In the genomic region with DNA sequence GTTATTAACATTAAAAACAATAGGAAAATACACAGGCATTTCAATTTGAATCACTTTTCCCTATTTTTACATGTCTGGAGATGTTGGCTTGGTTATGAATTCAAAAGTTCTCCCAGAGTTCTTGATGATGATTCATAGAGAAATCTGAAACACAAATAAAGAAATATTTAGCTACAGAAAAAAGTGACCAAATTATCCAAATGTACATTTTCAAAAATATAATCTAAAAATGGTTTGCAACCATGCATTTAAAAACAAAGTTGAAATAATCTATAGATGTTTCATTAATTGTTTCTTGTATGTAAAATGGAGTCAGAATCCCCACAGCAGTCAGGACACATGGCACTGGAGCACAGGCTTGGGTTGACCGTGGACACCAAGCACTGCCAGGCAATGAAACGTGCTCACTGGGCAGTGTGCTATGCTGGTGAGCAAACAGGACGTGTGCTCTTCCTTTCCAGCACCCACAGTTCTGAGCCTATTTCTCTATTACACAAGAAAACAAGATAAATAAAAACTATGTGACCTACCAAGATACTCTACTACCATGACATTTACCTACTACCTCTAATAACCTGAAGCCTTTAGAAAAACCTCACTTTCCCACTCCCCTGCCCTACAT, we compare ENCODE assay signal across 1 cellular context.
TF ChIP-seq lines count a peak whose summit lies in the region.

No MANE protein-coding gene starts in this region.

TF ChIP-seq in K562, 482 proteins besides CTCF, POLR2A, EP300 and RAD21 (continued from another document):
- no peak for TF ChIP-seq ETV6 (IDR thresholded peaks at IDR 0.05; ENCODE audit: borderline replicate concordance in 1 of 2, low read depth in 2 of 2, low read length in 1 of 2)
- TF ChIP-seq ETV6 (CRISPR knock-in tag; IDR thresholded peaks at IDR 0.05; ENCODE audit: borderline replicate concordance), result no peak
- TF ChIP-seq ELF4 (CRISPR knock-in tag; IDR thresholded peaks at IDR 0.05), result no peak
- TF ChIP-seq, protein P1, sequence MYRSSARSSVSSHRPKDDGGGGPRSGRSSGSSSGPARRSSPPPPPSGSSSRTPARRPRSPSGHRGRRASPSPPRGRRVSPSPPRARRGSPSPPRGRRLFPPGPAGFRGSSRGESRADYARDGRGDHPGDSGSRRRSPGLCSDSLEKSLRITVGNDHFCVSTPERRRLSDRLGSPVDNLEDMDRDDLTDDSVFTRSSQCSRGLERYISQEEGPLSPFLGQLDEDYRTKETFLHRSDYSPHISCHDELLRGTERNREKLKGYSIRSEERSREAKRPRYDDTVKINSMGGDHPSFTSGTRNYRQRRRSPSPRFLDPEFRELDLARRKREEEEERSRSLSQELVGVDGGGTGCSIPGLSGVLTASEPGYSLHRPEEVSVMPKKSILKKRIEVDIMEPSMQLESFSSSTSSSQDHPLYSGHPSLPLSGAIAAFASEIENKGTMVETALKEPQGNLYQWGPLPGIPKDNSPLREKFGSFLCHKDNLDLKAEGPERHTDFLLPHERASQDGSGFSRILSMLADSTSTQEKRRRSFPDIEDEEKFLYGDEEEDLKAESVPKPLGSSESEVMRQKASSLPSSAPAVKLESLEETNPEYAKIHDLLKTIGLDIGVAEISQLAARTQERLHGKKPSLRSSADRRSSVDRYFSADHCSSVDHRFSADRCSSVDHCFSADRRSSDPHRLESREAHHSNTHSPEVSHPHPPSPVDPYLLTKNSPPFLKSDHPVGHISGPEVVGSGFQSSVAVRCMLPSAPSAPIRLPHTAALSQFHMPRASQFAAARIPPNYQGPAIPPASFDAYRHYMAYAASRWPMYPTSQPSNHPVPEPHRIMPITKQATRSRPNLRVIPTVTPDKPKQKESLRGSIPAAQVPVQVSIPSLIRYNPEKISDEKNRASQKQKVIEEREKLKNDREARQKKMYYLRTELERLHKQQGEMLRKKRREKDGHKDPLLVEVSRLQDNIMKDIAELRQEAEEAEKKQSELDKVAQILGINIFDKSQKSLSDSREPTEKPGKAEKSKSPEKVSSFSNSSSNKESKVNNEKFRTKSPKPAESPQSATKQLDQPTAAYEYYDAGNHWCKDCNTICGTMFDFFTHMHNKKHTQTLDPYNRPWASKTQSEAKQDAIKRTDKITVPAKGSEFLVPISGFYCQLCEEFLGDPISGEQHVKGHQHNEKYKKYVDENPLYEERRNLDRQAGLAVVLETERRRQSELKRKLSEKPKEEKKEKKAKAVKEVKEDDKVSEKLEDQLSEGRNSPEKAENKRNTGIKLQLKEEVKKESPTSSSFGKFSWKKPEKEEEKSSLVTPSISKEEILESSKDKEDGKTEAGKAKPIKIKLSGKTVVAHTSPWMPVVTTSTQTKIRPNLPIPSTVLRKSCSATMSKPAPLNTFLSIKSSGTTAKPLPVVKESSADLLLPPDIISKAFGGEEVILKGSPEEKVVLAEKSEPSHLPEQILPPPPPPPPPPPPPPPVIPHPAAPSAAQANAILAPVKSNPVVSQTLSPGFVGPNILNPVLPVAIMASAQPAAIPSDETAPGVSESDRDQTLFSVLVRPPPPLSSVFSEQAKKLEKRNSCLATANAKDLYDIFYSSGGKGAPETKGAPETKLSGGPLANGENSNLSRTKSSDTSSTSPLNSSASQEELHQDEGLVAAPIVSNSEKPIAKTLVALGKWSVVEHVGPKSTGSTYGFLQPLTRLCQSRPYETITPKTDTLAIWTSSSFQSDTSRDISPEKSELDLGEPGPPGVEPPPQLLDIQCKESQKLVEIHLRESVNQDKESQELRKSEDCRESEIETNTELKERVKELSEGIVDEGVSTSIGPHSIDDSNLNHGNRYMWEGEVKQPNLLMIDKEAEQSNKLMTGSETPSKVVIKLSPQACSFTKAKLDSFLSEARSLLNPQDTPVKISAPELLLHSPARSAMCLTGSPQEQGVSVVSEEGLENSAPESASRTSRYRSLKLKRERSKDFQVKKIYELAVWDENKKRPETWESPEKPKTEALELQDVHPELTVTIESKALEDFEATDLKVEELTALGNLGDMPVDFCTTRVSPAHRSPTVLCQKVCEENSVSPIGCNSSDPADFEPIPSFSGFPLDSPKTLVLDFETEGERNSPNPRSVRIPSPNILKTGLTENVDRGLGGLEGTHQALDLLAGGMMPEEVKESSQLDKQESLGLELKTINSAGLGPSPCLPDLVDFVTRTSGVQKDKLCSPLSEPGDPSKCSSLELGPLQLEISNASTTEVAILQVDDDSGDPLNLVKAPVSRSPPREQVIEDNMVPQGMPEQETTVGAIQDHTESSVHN (IDR thresholded peaks at IDR 0.05; ENCODE audit: borderline replicate concordance in 1 of 2, low read depth in 1 of 2), result no peak
- TF ChIP-seq ZBTB49 (CRISPR knock-in tag; IDR thresholded peaks at IDR 0.05; ENCODE audit: borderline replicate concordance), result no peak
- no peak for TF ChIP-seq HDAC2 (IDR thresholded peaks at IDR 0.05)
- peak; percentile 88 for TF ChIP-seq HNRNPK (IDR thresholded peaks at IDR 0.05; ENCODE audit: low read depth, low read length, poor library complexity, severe bottlenecking)
- peak; percentile 92 for TF ChIP-seq PCBP1 (IDR thresholded peaks at IDR 0.05; ENCODE audit: low read depth, low read length, poor library complexity, severe bottlenecking)
- no peak for TF ChIP-seq ZNF140 (CRISPR knock-in tag; IDR thresholded peaks at IDR 0.05)
- TF ChIP-seq ESRRA (IDR thresholded peaks at IDR 0.05; ENCODE audit: borderline replicate concordance, low read depth), result no peak
- no peak for TF ChIP-seq ELK1 (CRISPR knock-in tag; IDR thresholded peaks at IDR 0.05)
